In genomic region chr9:123216387-123216786, GRCh38 we compare ENCODE assay signal across 1 cellular context.
TF ChIP-seq lines count a peak whose summit lies in the region.

No MANE protein-coding gene starts in this region.

TF ChIP-seq in GM12891, 5 proteins besides CTCF, POLR2A, EP300 and RAD21 (continued from another document):
- no peak for TF ChIP-seq SPI1 (IDR thresholded peaks at IDR 0.05; ENCODE audit: low read depth, low read length)
